9 cellular contexts compared by ENCODE assay signal in the genomic region with DNA sequence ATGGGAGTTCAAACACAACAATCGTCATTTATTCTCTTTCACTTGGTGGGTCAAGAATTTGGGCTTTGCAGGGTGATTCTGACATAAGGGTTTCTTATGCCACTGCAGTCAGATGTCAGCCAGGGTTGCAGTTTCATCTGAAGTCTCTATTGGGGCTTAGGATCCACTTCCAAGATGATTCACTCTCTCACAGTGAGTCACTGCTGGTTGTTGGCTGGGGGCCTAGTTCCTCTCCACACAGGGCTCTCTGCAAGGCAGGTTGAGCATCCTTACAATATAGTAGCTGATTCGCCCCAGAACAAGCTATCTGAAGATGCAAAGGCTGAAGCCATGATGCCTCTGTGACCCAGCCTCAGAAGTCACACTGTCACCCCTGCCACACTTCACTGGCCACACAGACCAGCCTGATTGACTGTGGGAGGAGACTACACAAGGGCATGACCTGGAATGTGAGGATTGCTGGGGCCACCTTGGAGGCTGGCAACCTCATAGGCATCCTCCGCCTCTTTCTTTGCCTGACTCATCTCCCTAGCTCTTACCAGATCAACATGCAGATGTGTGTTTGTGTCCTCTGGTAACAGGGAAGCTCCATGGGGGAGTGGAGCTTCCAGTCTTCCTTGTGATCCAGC. TPM values are rescaled to one million over a fixed set of nuclear protein-coding genes. Genes with fewer than 3 reads are reported as not detected.
DNase-seq lines count a peak whose midpoint lies in the region; ATAC-seq and TF ChIP-seq lines count a peak whose summit lies in the region.
"Had no signal": no experiment of that assay in that cellular context is flagged by ENCODE, and none has a peak within 500 bp of the region (broad histone marks: within the 10 kb centered on the region; RNA-seq: fewer than 3 reads in every experiment).

No MANE protein-coding gene starts in this region.

- no peak for TF ChIP-seq CTCF in testis (IDR thresholded peaks at IDR 0.05)

- no peaks in the 10 kb centered on the region for H3K27me3 ChIP-seq in testis
- H3K27me3 ChIP-seq: ascending aorta had no signal

- intact Hi-C loops in testis (cut with DNase I; ENCODE audit: low total_unique reads), result no loop called here

- DNase-seq in AG08396 (ENCODE audit: low spot score), result peak; percentile 61
- peak; percentile 87 for DNase-seq in LoVo (ENCODE audit: low spot score)
- peak; percentile 84 for DNase-seq in activated effector memory CD4-positive, alpha-beta T cell treated with anti-CD3 and anti-CD28 coated beads, Interleukin-2, amount 50 U/mL, for 16 hours
- peak; percentile 40 for DNase-seq in left lobe of liver (ENCODE audit: low spot score)
- peak; percentile 34 for DNase-seq in testis
- no peak for DNase-seq in NCI-H1092 (lab: John Stamatoyannopoulos, UW)

- peaks cover 26% of the 10 kb centered on the region for H3K4me1 ChIP-seq in testis

- H3K9me3 ChIP-seq in testis, result no peaks in the 10 kb centered on the region

- H3K27ac ChIP-seq in testis, result no peak overlapping the region
- H3K27ac ChIP-seq: ascending aorta had no signal

- H3K4me3 ChIP-seq in testis, result no peak overlapping the region
- H3K4me3 ChIP-seq: ascending aorta had no signal

- TF ChIP-seq POLR2A in testis (IDR thresholded peaks at IDR 0.05), result no peak

- no peaks in the 10 kb centered on the region for H3K36me3 ChIP-seq in testis (ENCODE audit: low read depth, missing control alignments)

- 73 to 79% methylated on average over 3 of the region's 3 CpGs for WGBS in testis, 2 donors

- ATAC-seq in left lobe of liver (no peak), HG03025 (IDR thresholded peaks at IDR 0.05; ENCODE audit: low FRiP score, unreplicated experiment) (no peak), GM21529 (IDR thresholded peaks at IDR 0.05; ENCODE audit: unreplicated experiment) (no peak)

RNA-seq across cellular contexts. Expression of a gene that starts 4.5 kb away (rescaled TPM):
- 8.5 TPM for total RNA-seq in left lobe of liver
- total RNA-seq in testis, result 100 to 1,000 TPM; 138 to 147 TPM
- polyA plus RNA-seq in testis (ENCODE audit: insufficient read depth, low read depth, low replicate concordance), result 99.4 TPM

RNA-seq across cellular contexts. Expression of a gene that starts 33.1 kb away (rescaled TPM):
- 49.7 TPM for total RNA-seq in left lobe of liver
- 100 to 1,000 TPM; 282 to 537 TPM for total RNA-seq in testis
- polyA plus RNA-seq in testis (ENCODE audit: insufficient read depth, low read depth, low replicate concordance), result 172 TPM
- total RNA-seq: ascending aorta had no signal

RNA-seq across cellular contexts. Expression of a gene that starts 42.5 kb away (rescaled TPM):
- 53.3 TPM for total RNA-seq in left lobe of liver
- 100 to 1,000 TPM; 148 to 152 TPM for total RNA-seq in testis
- polyA plus RNA-seq in testis (ENCODE audit: insufficient read depth, low read depth, low replicate concordance), result 99.3 TPM

Comparison
In these comparisons a context has a peak if more than half of its experiments do, and no peak if none do; other contexts are left out.
1. RNA of a gene that starts 4.5 kb away (total RNA-seq): 138 to 147 TPM in testis; 8.5 TPM in left lobe of liver (single experiment); every median in the first group is over 10 times any median in the second.